In genomic region chr17:55577011-55577586, GRCh38 we compare ENCODE assay signal across 8 cellular contexts.
A peak's percentile ranks its signal among the peaks of the same experiment; 100 is the strongest.
DNase-seq lines count a peak whose midpoint lies in the region; ATAC-seq and TF ChIP-seq lines count a peak whose summit lies in the region.

No MANE protein-coding gene starts in this region.

- no peak overlapping the region for H3K4me3 Mint-ChIP-seq in stimulated activated memory B cell treated with anti-CD40 and anti-IgM and Interleukin-4, amounts not matched to agents 10 μg/mL and 1 μg/mL and 100 μg/mL, for 72 hours

- DNase-seq in Peyer's patch = peak; percentile 50 to 77 (median 73)
- peak in 1 of 2 donors; percentile 67 for DNase-seq in ascending aorta (ENCODE audit: low spot score in 2 of 2)
- peak; percentile 41 to 86 for DNase-seq in lower leg skin (ENCODE audit: low spot score in 2 of 2)
- no peak for DNase-seq in NCI-H774 (lab: John Stamatoyannopoulos, UW)

- 36 to 39% methylated on average over 9 of the region's 9 CpGs for WGBS in lower leg skin, 2 donors

- H3K36me3 ChIP-seq in Peyer's patch = no peaks in the 10 kb centered on the region
- H3K36me3 ChIP-seq in ascending aorta = no peaks in the 10 kb centered on the region

- H3K27me3 ChIP-seq in Peyer's patch = no peaks in the 10 kb centered on the region
- no peaks in the 10 kb centered on the region for H3K27me3 ChIP-seq in ascending aorta

- H3K27me3 Mint-ChIP-seq in stimulated activated memory B cell treated with anti-CD40 and anti-IgM and Interleukin-4, amounts not matched to agents 10 μg/mL and 1 μg/mL and 100 μg/mL, for 72 hours = peaks cover 6% of the 10 kb centered on the region

- no peaks in the 10 kb centered on the region for H3K36me3 Mint-ChIP-seq in stimulated activated memory B cell treated with anti-CD40 and anti-IgM and Interleukin-4, amounts not matched to agents 10 μg/mL and 1 μg/mL and 100 μg/mL, for 72 hours

- H3K4me3 ChIP-seq in Peyer's patch (peak overlapping the region; percentile 21 to 38 (median 29)), ascending aorta (peak overlapping the region in 1 of 2 donors; percentile 49), lower leg skin (ENCODE audit: low read depth, poor library complexity, severe bottlenecking) (no peak overlapping the region)

- intact Hi-C loops in ascending aorta (cut with DNase I) = no loop called here
- intact Hi-C loops in lower leg skin (cut with DNase I; ENCODE audit: low total_unique reads) = no loop called here

- H3K27ac Mint-ChIP-seq in stimulated activated memory B cell treated with anti-CD40 and anti-IgM and Interleukin-4, amounts not matched to agents 10 μg/mL and 1 μg/mL and 100 μg/mL, for 72 hours = no peak overlapping the region

- H3K9me3 Mint-ChIP-seq in stimulated activated memory B cell treated with anti-CD40 and anti-IgM and Interleukin-4, amounts not matched to agents 10 μg/mL and 1 μg/mL and 100 μg/mL, for 72 hours = no peaks in the 10 kb centered on the region

- H3K4me1 Mint-ChIP-seq in stimulated activated memory B cell treated with anti-CD40 and anti-IgM and Interleukin-4, amounts not matched to agents 10 μg/mL and 1 μg/mL and 100 μg/mL, for 72 hours = peaks cover 5% of the 10 kb centered on the region

- H3K27ac ChIP-seq in Peyer's patch (peak overlapping the region; percentile 70 to 85 (median 74)), ascending aorta (peak overlapping the region; percentile 44 to 64)

- H3K9me3 ChIP-seq in Peyer's patch (no peaks in the 10 kb centered on the region), ascending aorta (no peaks in the 10 kb centered on the region)

- no peak for TF ChIP-seq POLR2A in Peyer's patch (IDR thresholded peaks at IDR 0.05)
- no peak for TF ChIP-seq POLR2A in lower leg skin (IDR thresholded peaks at IDR 0.05)

- ATAC-seq in GM18867 (IDR thresholded peaks at IDR 0.05; ENCODE audit: unreplicated experiment) (peak; percentile 55), HG02970 (IDR thresholded peaks at IDR 0.05; ENCODE audit: low FRiP score, unreplicated experiment) (peak; percentile 53), GM19324 (IDR thresholded peaks at IDR 0.05; ENCODE audit: low FRiP score, unreplicated experiment) (no peak)
- peak; percentile 96 for ATAC-seq in stimulated activated memory B cell treated with anti-CD40 and anti-IgM and Interleukin-4, amounts not matched to agents 10 μg/mL and 1 μg/mL and 100 μg/mL, for 72 hours

- peaks cover 0 to 7% (median 0%) of the 10 kb centered on the region in 4 donors for H3K4me1 ChIP-seq in Peyer's patch
- H3K4me1 ChIP-seq in ascending aorta = no peaks in the 10 kb centered on the region

- TF ChIP-seq CTCF in Peyer's patch (IDR thresholded peaks at IDR 0.05) = no peak
- TF ChIP-seq CTCF in ascending aorta (IDR thresholded peaks at IDR 0.05) = no peak
- TF ChIP-seq CTCF in lower leg skin (IDR thresholded peaks at IDR 0.05) = no peak
